8 cellular contexts compared by ENCODE assay signal in genomic region chr19:46714523-46715106, GRCh38. TPM values are rescaled to one million over a fixed set of nuclear protein-coding genes. Genes with fewer than 3 reads are reported as not detected.
DNase-seq lines count a peak whose midpoint lies in the region; ATAC-seq and TF ChIP-seq lines count a peak whose summit lies in the region.

No MANE protein-coding gene starts in this region.

- peaks cover 53% of the 10 kb centered on the region for H3K79me2 ChIP-seq in DND-41 (ENCODE audit: insufficient read depth, low read length)

- H3K4me2 ChIP-seq in DND-41 (ENCODE audit: insufficient read depth, low read length) = peak overlapping the region; percentile 90

- peaks cover 51% of the 10 kb centered on the region for H3K4me1 ChIP-seq in DND-41 (ENCODE audit: insufficient read depth, low read length)

- H3K36me3 ChIP-seq in DND-41 (ENCODE audit: insufficient read depth, low read length) (peaks cover 42% of the 10 kb centered on the region), MG63 (peaks cover 14% of the 10 kb centered on the region)

- peak overlapping the region; percentile 95 for H3K9ac ChIP-seq in DND-41 (ENCODE audit: low read depth, low read length)

- DNase-seq in DND-41 = no peak
- DNase-seq in MG63 = no peak
- peak; percentile 68 for DNase-seq in activated naive CD4-positive, alpha-beta T cell treated with anti-CD3 and anti-CD28 coated beads, Interleukin-2, amount 50 U/mL, for 16 hours
- peak in 2 of 3 experiments; percentile 34 to 55 for DNase-seq in stimulated activated CD4-positive, alpha-beta T cell treated with anti-CD3 and anti-CD28 coated beads, TNF-alpha, amount 100 ng/mL, for 24 hours (ENCODE audit: low read depth in 3 of 3)
- DNase-seq in GOT3 (lab: John Stamatoyannopoulos, UW) = no peak
- DNase-seq in kidney tubule cell (ENCODE audit: low spot score) = no peak
- DNase-seq in NCI-H82 (lab: John Stamatoyannopoulos, UW) = no peak

- H2AFZ ChIP-seq in DND-41 (ENCODE audit: low read depth, low read length) = no peak overlapping the region

- H3K4me3 ChIP-seq in DND-41 (ENCODE audit: low read depth in 1 of 2, low read length in 2 of 2) = peak overlapping the region; percentile 76 to 95
- peak overlapping the region; percentile 82 for H3K4me3 ChIP-seq in MG63
- peak overlapping the region; percentile 62 for H3K4me3 ChIP-seq in iPS-11a (ENCODE audit: low read depth, low read length)

- peak overlapping the region; percentile 87 for H3K27ac ChIP-seq in DND-41 (ENCODE audit: low read length)

- peak; percentile 25 for ATAC-seq in DND-41 (ENCODE audit: insufficient read depth, low read depth)

- peaks cover 39% of the 10 kb centered on the region for H4K20me1 ChIP-seq in DND-41 (ENCODE audit: insufficient read depth, low read length)

- H3K9me3 ChIP-seq in DND-41 (ENCODE audit: insufficient read depth, low read length, severe bottlenecking) = no peaks in the 10 kb centered on the region
- H3K9me3 ChIP-seq in MG63 = no peaks in the 10 kb centered on the region

- H3K27me3 ChIP-seq in DND-41 (ENCODE audit: insufficient read depth, low read length, poor library complexity) = no peaks in the 10 kb centered on the region
- no peaks in the 10 kb centered on the region for H3K27me3 ChIP-seq in MG63

- TF ChIP-seq CTCF in DND-41 (IDR thresholded peaks at IDR 0.05; ENCODE audit: borderline replicate concordance, extremely low read depth, low read length, poor library complexity, severe bottlenecking) = no peak

RNA-seq across cellular contexts. Expression of gene PRKD2, which starts 2.3 kb away (rescaled TPM):
- total RNA-seq in MG63 (2014; rRNA removed; shearing (Covaris generic); ENCODE audit: low replicate concordance) = 8.6 and 20.4 TPM in 2 replicates

RNA-seq across cellular contexts. Expression of gene FKRP, which starts 31.2 kb away (rescaled TPM):
- 6.5 and 18.0 TPM in 2 replicates for total RNA-seq in MG63 (2014; rRNA removed; shearing (Covaris generic); ENCODE audit: low replicate concordance)

RNA-seq across cellular contexts. Expression of gene STRN4, which starts 31.6 kb away (rescaled TPM):
- 55.2 and 81.7 TPM in 2 replicates for total RNA-seq in MG63 (2014; rRNA removed; shearing (Covaris generic); ENCODE audit: low replicate concordance)

RNA-seq across cellular contexts. Expression of gene DACT3, which starts 53.6 kb away (rescaled TPM):
- 1.5 and 1.7 TPM in 2 replicates for total RNA-seq in MG63 (2014; rRNA removed; shearing (Covaris generic); ENCODE audit: low replicate concordance)

Comparison
In these comparisons a context has a peak if more than half of its experiments do, and no peak if none do; other contexts are left out.
1. DNase-seq: peak in activated naive CD4-positive, alpha-beta T cell treated with anti-CD3 and anti-CD28 coated beads, Interleukin-2, amount 50 U/mL, for 16 hours (single experiment) and stimulated activated CD4-positive, alpha-beta T cell treated with anti-CD3 and anti-CD28 coated beads, TNF-alpha, amount 100 ng/mL, for 24 hours (2 of 3); none in DND-41 (single experiment), MG63 (single experiment), GOT3 (single experiment), kidney tubule cell (single experiment) and NCI-H82 (single experiment).
2. Peak in every context shown above with its lines, with median percentiles within 50 percentile points of each other: H3K4me3 ChIP-seq.